ENCODE assay signal across 21 cellular contexts in genomic region chr1:8213136-8213535, GRCh38.
DNase-seq lines count a peak whose midpoint lies in the region; ATAC-seq and TF ChIP-seq lines count a peak whose summit lies in the region.
"Had no signal": no experiment of that assay in that cellular context is flagged by ENCODE, and none has a peak within 500 bp of the region (broad histone marks: within the 10 kb centered on the region; RNA-seq: fewer than 3 reads in every experiment).

No MANE protein-coding gene starts in this region.

- intact Hi-C loops in MCF 10A (cut with micrococcal nuclease) (no loop called here), mammary epithelial cell (cut with micrococcal nuclease) (loop anchor here (2.0 kb wide), 3 partner anchors 26 to 166 kb away; no protein-coding TSS in a partner anchor), Panc1 (cut with micrococcal nuclease; ENCODE audit: unreplicated experiment) (loop anchor here (5.0 kb wide), 1 partner anchor 89 kb away; no protein-coding TSS in a partner anchor), esophagus muscularis mucosa (cut with DNase I) (no loop called here)

- no peaks in the 10 kb centered on the region for H3K36me3 ChIP-seq in mammary epithelial cell (ENCODE audit: insufficient read depth, low read length)
- no peaks in the 10 kb centered on the region for H3K36me3 ChIP-seq in Panc1 (ENCODE audit: control insufficient read depth, insufficient read depth, low read length)
- H3K36me3 ChIP-seq in esophagus muscularis mucosa, result no peaks in the 10 kb centered on the region
- H3K36me3 ChIP-seq in skeletal muscle satellite cell (ENCODE audit: insufficient read depth, low read length), result no peaks in the 10 kb centered on the region
- H3K36me3 ChIP-seq in upper lobe of left lung, result no peaks in the 10 kb centered on the region

- ATAC-seq in Panc1, result no peak
- no peak for ATAC-seq in upper lobe of left lung (ENCODE audit: low FRiP score in 2 of 2)
- ATAC-seq in GM21423 (IDR thresholded peaks at IDR 0.05; ENCODE audit: unreplicated experiment), result no peak
- ATAC-seq in HG02938 (IDR thresholded peaks at IDR 0.05; ENCODE audit: unreplicated experiment), result no peak
- ATAC-seq: GM12878, Right ventricle myocardium inferior had no signal

- H3K36me3 Mint-ChIP-seq in MCF 10A (ENCODE audit: insufficient read depth, unreplicated experiment), result no peaks in the 10 kb centered on the region
- H3K36me3 Mint-ChIP-seq: CD4-positive, CD25-positive, alpha-beta regulatory T cell had no signal

- TF ChIP-seq EP300 in esophagus muscularis mucosa (IDR thresholded peaks at IDR 0.05) (no peak), upper lobe of left lung (IDR thresholded peaks at IDR 0.05) (no peak)

- no peak overlapping the region for H3K4me3 Mint-ChIP-seq in MCF 10A (ENCODE audit: unreplicated experiment)
- H3K4me3 Mint-ChIP-seq: CD4-positive, CD25-positive, alpha-beta regulatory T cell had no signal

- no peaks in the 10 kb centered on the region for H3K27me3 ChIP-seq in mammary epithelial cell (ENCODE audit: insufficient read depth, low read length)
- H3K27me3 ChIP-seq in Panc1 (ENCODE audit: control insufficient read depth, insufficient read depth, low read length), result no peaks in the 10 kb centered on the region
- no peaks in the 10 kb centered on the region for H3K27me3 ChIP-seq in esophagus muscularis mucosa
- no peaks in the 10 kb centered on the region for H3K27me3 ChIP-seq in skeletal muscle satellite cell (ENCODE audit: control insufficient read depth, insufficient read depth, low read length)
- no peaks in the 10 kb centered on the region for H3K27me3 ChIP-seq in upper lobe of left lung

- in situ Hi-C loops in mammary epithelial cell (cut with MboI; ENCODE audit: low sequenced_read_pairs in 2 of 2) (no loop called here), Panc1 (cut with HindIII; ENCODE audit: low pct_unique_long_range_greater_than_20kb, low sequenced_read_pairs) (no loop called here)

- WGBS in mammary epithelial cell (ENCODE audit: low coverage, missing lambda C conversion rate), result 98% methylated on average over 9 of the region's 9 CpGs
- WGBS in esophagus muscularis mucosa, result 80% methylated on average over 9 of the region's 9 CpGs
- 67 to 94% methylated on average over 9 of the region's 9 CpGs for WGBS in upper lobe of left lung, 2 donors

- no peaks in the 10 kb centered on the region for H4K20me1 ChIP-seq in mammary epithelial cell (ENCODE audit: insufficient read depth, low read length)

- H3K4me1 ChIP-seq in mammary epithelial cell (ENCODE audit: insufficient read depth, low read length) (peaks cover 35% of the 10 kb centered on the region), Panc1 (ENCODE audit: control insufficient read depth, insufficient read depth, low read length) (peaks cover 44% of the 10 kb centered on the region), esophagus muscularis mucosa (peaks cover 12 to 47% (median 43%) of the 10 kb centered on the region in 4 donors), skeletal muscle satellite cell (ENCODE audit: control insufficient read depth, insufficient read depth, low read length) (peaks cover 58% of the 10 kb centered on the region), upper lobe of left lung (peaks cover 42 to 44% (median 43%) of the 10 kb centered on the region in 4 donors)

- POLR2A ChIA-PET in MCF 10A (lab: Yijun Ruan, JAX) (interaction anchor here (0.6 to 3.3 kb wide), 13 partner anchors 9 to 196 kb away, joined by 3 to 27 read pairs (median 13); no protein-coding TSS in a partner anchor), Panc1 (lab: Charles Lee) (interaction anchor here (0.6 kb wide), 1 partner anchor 283 kb away, joined by 3 read pairs; no protein-coding TSS in a partner anchor)

- TF ChIP-seq CTCF in MCF 10A (IDR thresholded peaks at IDR 0.05; ENCODE audit: unreplicated experiment), result no peak
- TF ChIP-seq CTCF in mammary epithelial cell (conservative IDR thresholded peaks at IDR 0.05 in 1 of 2, IDR thresholded peaks at IDR 0.05 in 1 of 2; ENCODE audit: extremely low read depth in 1 of 2, insufficient read depth in 1 of 2, low read depth in 1 of 2, low read length in 2 of 2), result no peak
- TF ChIP-seq CTCF in Panc1 (IDR thresholded peaks at IDR 0.05), result no peak
- no peak for TF ChIP-seq CTCF in esophagus muscularis mucosa (IDR thresholded peaks at IDR 0.05)
- TF ChIP-seq CTCF in upper lobe of left lung (IDR thresholded peaks at IDR 0.05), result no peak

- H3K9ac ChIP-seq in mammary epithelial cell (ENCODE audit: insufficient read depth, low read length), result no peak overlapping the region
- peak overlapping the region; percentile 70 for H3K9ac ChIP-seq in skeletal muscle satellite cell (ENCODE audit: low read depth, low read length)

- TF ChIP-seq POLR2A in esophagus muscularis mucosa (IDR thresholded peaks at IDR 0.05; ENCODE audit: low read depth) (no peak), upper lobe of left lung (IDR thresholded peaks at IDR 0.05) (no peak)

- H3K79me2 ChIP-seq in mammary epithelial cell (ENCODE audit: insufficient read depth, low read length), result no peaks in the 10 kb centered on the region

- H3K9me3 Mint-ChIP-seq in MCF 10A (ENCODE audit: unreplicated experiment), result no peaks in the 10 kb centered on the region

- no peak overlapping the region for H2AFZ ChIP-seq in mammary epithelial cell (ENCODE audit: low read depth, low read length)

- H3K9me3 ChIP-seq in mammary epithelial cell (replicated peaks; ENCODE audit: insufficient read depth, low read length), result no peaks in the 10 kb centered on the region
- H3K9me3 ChIP-seq in Panc1 (ENCODE audit: control insufficient read depth, insufficient read depth, low read depth, low read length), result no peaks in the 10 kb centered on the region
- no peaks in the 10 kb centered on the region for H3K9me3 ChIP-seq in esophagus muscularis mucosa
- no peaks in the 10 kb centered on the region for H3K9me3 ChIP-seq in skeletal muscle satellite cell (replicated peaks; ENCODE audit: low read length)
- no peaks in the 10 kb centered on the region for H3K9me3 ChIP-seq in upper lobe of left lung

- no TSS peak for BruUV-seq in MCF 10A (replicated peaks; lab: Mats Ljungman, UMichigan)
- BruUV-seq in mammary epithelial cell (replicated peaks; lab: Mats Ljungman, UMichigan), result no TSS peak
- BruUV-seq in Panc1 (replicated peaks; lab: Mats Ljungman, UMichigan), result no TSS peak

- H3K4me2 ChIP-seq in mammary epithelial cell (ENCODE audit: insufficient read depth, low read depth, low read length) (no peak overlapping the region), skeletal muscle satellite cell (ENCODE audit: low read length) (no peak overlapping the region)

- peak overlapping the region; percentile 85 for H3K27ac Mint-ChIP-seq in MCF 10A (ENCODE audit: low read depth, unreplicated experiment)

- CTCF ChIA-PET in MCF 10A (lab: Yijun Ruan, JAX), result interaction anchor here (0.6 to 1.1 kb wide), 2 partner anchors 101 to 130 kb away, joined by 3 to 4 read pairs; no protein-coding TSS in a partner anchor
- CTCF ChIA-PET in mammary epithelial cell (lab: Charles Lee; ENCODE audit: low non-redundant PET), result interaction anchor here (0.6 kb wide), 1 partner anchor 228 kb away, joined by 3 read pairs; no protein-coding TSS in a partner anchor
- CTCF ChIA-PET in Panc1 (lab: Charles Lee), result interaction anchor here (0.5 kb wide), 1 partner anchor 26 kb away, joined by 9 read pairs; no protein-coding TSS in a partner anchor

- H3K4me3 ChIP-seq in mammary epithelial cell (replicated peaks in 1 of 3; ENCODE audit: insufficient read depth in 1 of 3, low read depth in 2 of 3, low read length in 3 of 3) (no peak overlapping the region), Panc1 (ENCODE audit: low read depth in 2 of 2, low read length in 2 of 2) (no peak overlapping the region), esophagus muscularis mucosa (no peak overlapping the region), skeletal muscle satellite cell (ENCODE audit: low read length) (no peak overlapping the region), upper lobe of left lung (no peak overlapping the region)
- H3K4me3 ChIP-seq: GM12878 had no signal

- no peaks in the 10 kb centered on the region for H3K27me3 Mint-ChIP-seq in MCF 10A (ENCODE audit: insufficient read depth, unreplicated experiment)

- dilution Hi-C loops in mammary epithelial cell (cut with HindIII; ENCODE audit: low sequenced_read_pairs), result no loop called here

- H3K4me1 Mint-ChIP-seq in MCF 10A (ENCODE audit: insufficient read depth, unreplicated experiment), result peaks cover 26% of the 10 kb centered on the region

- no peak for DNase-seq in MCF 10A (ENCODE audit: unreplicated experiment)
- DNase-seq in mammary epithelial cell, result no peak
- DNase-seq in Panc1 (ENCODE audit: low read depth, low spot score), result no peak
- no peak for DNase-seq in esophagus muscularis mucosa (ENCODE audit: extremely low spot score)
- no peak for DNase-seq in upper lobe of left lung
- DNase-seq: AML-193; Calu3; CD4-positive, CD25-positive, alpha-beta regulatory T cell; DMS79; KG1; NCI-H1436; NCI-H2081 treated with DMSO at 0.1 percent for 48 hours; NCI-H2227 treated with DMSO at 0.1 percent for 48 hours; NCI-H526; OCI-M1 had no signal

- no peak overlapping the region for H3K27ac ChIP-seq in mammary epithelial cell (ENCODE audit: insufficient read depth, low read depth, low read length)
- H3K27ac ChIP-seq in Panc1 (ENCODE audit: low read length), result peak overlapping the region; percentile 99
- H3K27ac ChIP-seq in esophagus muscularis mucosa (replicated peaks in 1 of 4), result peak overlapping the region; percentile 81 to 83 (median 83)
- peak overlapping the region in 2 of 4 donors; percentile 87 to 91 for H3K27ac ChIP-seq in upper lobe of left lung
- H3K27ac ChIP-seq: HL-60 had no signal

Comparison
In these comparisons a context has a peak if more than half of its experiments do, and no peak if none do; other contexts are left out.
1. intact Hi-C loops: an anchor here in mammary epithelial cell (2.0 kb wide) and Panc1 (5.0 kb wide); none called in MCF 10A and esophagus muscularis mucosa.